ENCODE assay signal across 1 cellular context in genomic region chr5:127585661-127586060, GRCh38.
TF ChIP-seq lines count a peak whose summit lies in the region.

No MANE protein-coding gene starts in this region.

TF ChIP-seq in GM12878, 131 proteins besides CTCF, POLR2A, EP300 and RAD21 (continued from another document):
- TF ChIP-seq E4F1 (IDR thresholded peaks at IDR 0.05; ENCODE audit: borderline replicate concordance, partially characterized antibody) (no peak), ZNF24 (IDR thresholded peaks at IDR 0.05) (no peak), GABPA (IDR thresholded peaks at IDR 0.05; ENCODE audit: low read depth) (0 out of 2 replicates have a peak, but pooled peaks have one; percentile 26), CREM (IDR thresholded peaks at IDR 0.05; ENCODE audit: low read depth) (0 out of 2 replicates have a peak, but pooled peaks have one; percentile 20), KLF5 (IDR thresholded peaks at IDR 0.05; ENCODE audit: partially characterized antibody) (no peak), ZBTB40 (IDR thresholded peaks at IDR 0.05; ENCODE audit: borderline replicate concordance) (peak; percentile 99), GATAD2B (conservative IDR thresholded peaks at IDR 0.05; ENCODE audit: low read depth) (0 out of 2 replicates have a peak, but pooled peaks have one; percentile 16), SP1 (IDR thresholded peaks at IDR 0.05; ENCODE audit: low read depth, low read length) (no peak)
